Comparison of ENCODE assay signal across 16 cellular contexts in genomic region chr7:23403970-23404369, GRCh38.
A peak's percentile ranks its signal among the peaks of the same experiment; 100 is the strongest.
DNase-seq lines count a peak whose midpoint lies in the region; ATAC-seq lines count a peak whose summit lies in the region.
"Had no signal": no experiment of that assay in that cellular context is flagged by ENCODE, and none has a peak within 500 bp of the region (broad histone marks: within the 10 kb centered on the region; RNA-seq: fewer than 3 reads in every experiment).

No MANE protein-coding gene starts in this region.

- no peak overlapping the region for H3K27ac Mint-ChIP-seq in stimulated activated naive CD8-positive, alpha-beta T cell treated with anti-CD3 and anti-CD28 coated beads, Interleukin-15, amount 100 ng/mL, for 72 hours
- H3K27ac Mint-ChIP-seq in activated naive CD8-positive, alpha-beta T cell treated with anti-CD3 and anti-CD28 coated beads, Interleukin-2, amount 50 U/mL, for 24 hours, result peak overlapping the region; percentile 92
- H3K27ac Mint-ChIP-seq: CD8-positive, alpha-beta memory T cell had no signal

- peak; percentile 21 to 44 for ATAC-seq in activated T-cell treated with anti-CD3 and anti-CD28 coated beads, Interleukin-2, amount 50 U/mL, for 4 hours
- ATAC-seq in stimulated activated naive CD8-positive, alpha-beta T cell treated with anti-CD3 and anti-CD28 coated beads, Interleukin-15, Interleukin-2, amounts not matched to agents 100 U/mL and 50 U/mL, for 24 hours, result peak; percentile 29
- ATAC-seq in stimulated activated naive CD8-positive, alpha-beta T cell treated with anti-CD3 and anti-CD28 coated beads, Interleukin-15, amount 100 ng/mL, for 72 hours, result no peak
- peak; percentile 45 for ATAC-seq in activated naive CD8-positive, alpha-beta T cell treated with anti-CD3 and anti-CD28 coated beads, Interleukin-2, amount 50 U/mL, for 24 hours
- ATAC-seq in HG03469 (IDR thresholded peaks at IDR 0.05; ENCODE audit: unreplicated experiment), result no peak

- H3K36me3 Mint-ChIP-seq in activated T-cell treated with anti-CD3 and anti-CD28 coated beads, Interleukin-2, amount 50 U/mL, for 4 hours (ENCODE audit: insufficient read depth), result no peaks in the 10 kb centered on the region
- no peaks in the 10 kb centered on the region for H3K36me3 Mint-ChIP-seq in activated naive CD8-positive, alpha-beta T cell treated with anti-CD3 and anti-CD28 coated beads, Interleukin-2, amount 50 U/mL, for 24 hours (ENCODE audit: low read depth)
- H3K36me3 Mint-ChIP-seq: CD8-positive, alpha-beta memory T cell had no signal

- H3K4me1 Mint-ChIP-seq in activated T-cell treated with anti-CD3 and anti-CD28 coated beads, Interleukin-2, amount 50 U/mL, for 4 hours (ENCODE audit: low read depth), result peaks cover 14% of the 10 kb centered on the region
- H3K4me1 Mint-ChIP-seq in stimulated activated naive CD8-positive, alpha-beta T cell treated with anti-CD3 and anti-CD28 coated beads, Interleukin-15, amount 100 ng/mL, for 72 hours, result peaks cover 19% of the 10 kb centered on the region
- peaks cover 31% of the 10 kb centered on the region for H3K4me1 Mint-ChIP-seq in activated naive CD8-positive, alpha-beta T cell treated with anti-CD3 and anti-CD28 coated beads, Interleukin-2, amount 50 U/mL, for 24 hours
- H3K4me1 Mint-ChIP-seq: CD8-positive, alpha-beta memory T cell had no signal

- H3K9me3 Mint-ChIP-seq in activated T-cell treated with anti-CD3 and anti-CD28 coated beads, Interleukin-2, amount 50 U/mL, for 4 hours, result no peaks in the 10 kb centered on the region
- H3K9me3 Mint-ChIP-seq in stimulated activated naive CD8-positive, alpha-beta T cell treated with anti-CD3 and anti-CD28 coated beads, Interleukin-15, amount 100 ng/mL, for 72 hours, result peaks cover 0 to 6% of the 10 kb centered on the region in 2 donors
- H3K9me3 Mint-ChIP-seq in activated naive CD8-positive, alpha-beta T cell treated with anti-CD3 and anti-CD28 coated beads, Interleukin-2, amount 50 U/mL, for 24 hours, result no peaks in the 10 kb centered on the region

- peak overlapping the region; percentile 48 for H3K4me3 Mint-ChIP-seq in activated T-cell treated with anti-CD3 and anti-CD28 coated beads, Interleukin-2, amount 50 U/mL, for 4 hours
- H3K4me3 Mint-ChIP-seq in stimulated activated naive CD8-positive, alpha-beta T cell treated with anti-CD3 and anti-CD28 coated beads, Interleukin-15, amount 100 ng/mL, for 72 hours, result no peak overlapping the region
- H3K4me3 Mint-ChIP-seq in activated naive CD8-positive, alpha-beta T cell treated with anti-CD3 and anti-CD28 coated beads, Interleukin-2, amount 50 U/mL, for 24 hours, result no peak overlapping the region
- H3K4me3 Mint-ChIP-seq: H9 had no signal

- no peak for DNase-seq in activated T-cell treated with anti-CD3 and anti-CD28 coated beads, Interleukin-2, amount 50 U/mL, for 4 hours
- DNase-seq in activated T-cell treated with anti-CD3 and anti-CD28 coated beads, Interleukin-2, amount 50 U/mL, for 1 hour, result no peak
- DNase-seq in stimulated activated naive CD8-positive, alpha-beta T cell treated with anti-CD3 and anti-CD28 coated beads, Interleukin-15, Interleukin-2, amounts not matched to agents 100 U/mL and 50 U/mL, for 24 hours, result no peak
- DNase-seq in stimulated activated naive CD8-positive, alpha-beta T cell treated with anti-CD3 and anti-CD28 coated beads, Interleukin-15, amount 100 ng/mL, for 72 hours, result no peak
- no peak for DNase-seq in activated naive CD8-positive, alpha-beta T cell treated with anti-CD3 and anti-CD28 coated beads, Interleukin-2, amount 50 U/mL, for 24 hours
- no peak for DNase-seq in NCI-H146 (lab: John Stamatoyannopoulos, UW)
- DNase-seq: C1 segment of cervical spinal cord; CD8-positive, alpha-beta memory T cell; H9; KG1; NCI-H1105 treated with DMSO at 0.1 percent for 48 hours; NCI-H1694 treated with DMSO at 0.1 percent for 48 hours; NCI-H510A; NCI-H748 treated with DMSO at 0.1 percent for 48 hours; OCI-M1 had no signal

- H3K27me3 Mint-ChIP-seq in activated T-cell treated with anti-CD3 and anti-CD28 coated beads, Interleukin-2, amount 50 U/mL, for 4 hours (ENCODE audit: low read depth), result peaks cover 6% of the 10 kb centered on the region
- no peaks in the 10 kb centered on the region for H3K27me3 Mint-ChIP-seq in stimulated activated naive CD8-positive, alpha-beta T cell treated with anti-CD3 and anti-CD28 coated beads, Interleukin-15, amount 100 ng/mL, for 72 hours
- H3K27me3 Mint-ChIP-seq in activated naive CD8-positive, alpha-beta T cell treated with anti-CD3 and anti-CD28 coated beads, Interleukin-2, amount 50 U/mL, for 24 hours, result peaks cover 11% of the 10 kb centered on the region

Comparison
In these comparisons a context has a peak if more than half of its experiments do, and no peak if none do; other contexts are left out.
1. ATAC-seq: peak in activated T-cell treated with anti-CD3 and anti-CD28 coated beads, Interleukin-2, amount 50 U/mL, for 4 hours (2 of 2), stimulated activated naive CD8-positive, alpha-beta T cell treated with anti-CD3 and anti-CD28 coated beads, Interleukin-15, Interleukin-2, amounts not matched to agents 100 U/mL and 50 U/mL, for 24 hours (single experiment) and activated naive CD8-positive, alpha-beta T cell treated with anti-CD3 and anti-CD28 coated beads, Interleukin-2, amount 50 U/mL, for 24 hours (single experiment); none in stimulated activated naive CD8-positive, alpha-beta T cell treated with anti-CD3 and anti-CD28 coated beads, Interleukin-15, amount 100 ng/mL, for 72 hours (single experiment) and HG03469 (single experiment).